Comparison of ENCODE assay signal across 29 cellular contexts in the genomic region with DNA sequence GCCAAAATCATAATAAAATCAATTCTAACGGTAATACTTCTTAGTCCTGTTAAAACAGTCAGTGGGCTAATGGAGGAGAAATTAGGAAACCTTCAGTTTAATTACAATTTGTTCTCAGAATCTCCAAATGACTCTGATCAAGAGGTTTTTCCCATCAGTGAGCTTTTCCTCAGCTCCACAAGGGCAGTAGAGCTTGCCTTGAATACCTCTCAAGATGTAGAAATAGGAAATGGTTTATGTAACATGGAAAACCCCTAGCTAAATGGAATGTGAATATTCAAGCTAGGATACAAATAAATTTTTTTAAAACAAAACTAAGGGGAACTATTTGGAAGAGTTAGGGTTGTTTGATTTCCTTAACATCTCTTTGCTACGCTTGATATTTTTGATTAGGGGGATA.
A peak's percentile ranks its signal among the peaks of the same experiment; 100 is the strongest.
DNase-seq lines count a peak whose midpoint lies in the region; ATAC-seq, FAIRE-seq and TF ChIP-seq lines count a peak whose summit lies in the region.
"Had no signal": no experiment of that assay in that cellular context is flagged by ENCODE, and none has a peak within 500 bp of the region (broad histone marks: within the 10 kb centered on the region; RNA-seq: fewer than 3 reads in every experiment).

No MANE protein-coding gene starts in this region.

- H4K20me1 ChIP-seq in HepG2 (ENCODE audit: insufficient read depth, low read length), result no peaks in the 10 kb centered on the region

- H3K4me1 ChIP-seq in HepG2 (ENCODE audit: insufficient read depth, low read length) (peaks cover 66% of the 10 kb centered on the region), right lobe of liver (peaks cover 0 to 35% (median 2%) of the 10 kb centered on the region in 4 donors), left lung (peaks cover 0 to 5% of the 10 kb centered on the region in 2 donors), body of pancreas (no peaks in the 10 kb centered on the region)

- POLR2A ChIA-PET in HepG2 (lab: Yijun Ruan, JAX), result interaction anchor here (1.1 to 1.5 kb wide), 3 partner anchors 88 to 115 kb away, joined by 3 to 8 read pairs (median 3); a partner anchor contains a TSS

- H3K4me3 ChIP-seq in HepG2 (replicated peaks in 1 of 3; ENCODE audit: insufficient read depth in 1 of 3, low read depth in 2 of 3, low read length in 3 of 3) (no peak overlapping the region), right lobe of liver (no peak overlapping the region), epithelial cell of proximal tubule (ENCODE audit: low read depth, low read length) (no peak overlapping the region), left lung (no peak overlapping the region), body of pancreas (no peak overlapping the region)
- H3K4me3 ChIP-seq: esophagus squamous epithelium had no signal

- peak overlapping the region; percentile 46 for H3K27ac ChIP-seq in HepG2 (ENCODE audit: extremely low read length, insufficient read depth, low read length)
- H3K27ac ChIP-seq in right lobe of liver, result peak overlapping the region in 1 of 3 donors; percentile 97
- no peak overlapping the region for H3K27ac ChIP-seq in left lung
- H3K27ac ChIP-seq in body of pancreas, result no peak overlapping the region
- H3K27ac ChIP-seq: esophagus squamous epithelium, KMS-11 had no signal

- no peak for TF ChIP-seq RAD21 in HepG2 (CRISPR knock-in tag; IDR thresholded peaks at IDR 0.05)

- no peak overlapping the region for H3K4me2 ChIP-seq in HepG2 (ENCODE audit: low read depth, low read length)
- H3K4me2 ChIP-seq: KMS-11 had no signal

- intact Hi-C loops in HepG2 (cut with micrococcal nuclease; ENCODE audit: unreplicated experiment), result loop anchor here (2.0 to 5.0 kb wide), 5 partner anchors 33 to 95 kb away; no protein-coding TSS in a partner anchor
- intact Hi-C loops in right lobe of liver (cut with DNase I), result no loop called here
- intact Hi-C loops in left lung (cut with DNase I), result no loop called here
- intact Hi-C loops in body of pancreas (cut with DNase I), result no loop called here

- H3K9ac ChIP-seq in HepG2 (ENCODE audit: insufficient read depth, low read depth, low read length), result no peak overlapping the region
- H3K9ac ChIP-seq: KMS-11 had no signal

- no peaks in the 10 kb centered on the region for H3K36me3 ChIP-seq in HepG2 (replicated peaks in 1 of 2; ENCODE audit: control insufficient read depth in 1 of 2, insufficient read depth in 2 of 2, low read length in 2 of 2)
- no peaks in the 10 kb centered on the region for H3K36me3 ChIP-seq in right lobe of liver
- H3K36me3 ChIP-seq in left lung, result peaks cover 0 to 4% of the 10 kb centered on the region in 2 donors
- no peaks in the 10 kb centered on the region for H3K36me3 ChIP-seq in body of pancreas (replicated peaks in 1 of 2; ENCODE audit: insufficient read depth in 1 of 2, low read depth in 2 of 2)

- H3K9me3 ChIP-seq in HepG2 (ENCODE audit: low read length) (no peaks in the 10 kb centered on the region), right lobe of liver (no peaks in the 10 kb centered on the region), left lung (no peaks in the 10 kb centered on the region), body of pancreas (no peaks in the 10 kb centered on the region)
- H3K9me3 ChIP-seq: esophagus squamous epithelium had no signal

- in situ Hi-C loops in HepG2 (cut with HindIII; ENCODE audit: extremely low pct_ligation_motif_present, low pct_unique_long_range_greater_than_20kb), result no loop called here

- TF ChIP-seq CTCF in HepG2 (CRISPR knock-in tag; IDR thresholded peaks at IDR 0.05), result no peak
- TF ChIP-seq CTCF in right lobe of liver (IDR thresholded peaks at IDR 0.05), result no peak
- no peak for TF ChIP-seq CTCF in epithelial cell of proximal tubule (conservative IDR thresholded peaks at IDR 0.05; ENCODE audit: low read depth, low read length)
- no peak for TF ChIP-seq CTCF in left lung (IDR thresholded peaks at IDR 0.05)
- TF ChIP-seq CTCF in body of pancreas (IDR thresholded peaks at IDR 0.05), result no peak

- CTCF ChIA-PET in HepG2 (lab: Yijun Ruan, JAX; ENCODE audit: low intra/inter-chr PET ratio, low total read pairs), result no interaction called here

- 89% methylated on average over 2 of the region's 2 CpGs for WGBS in HepG2 (ENCODE audit: low lambda C conversion rate)
- 76% methylated on average over 2 of the region's 2 CpGs for WGBS in right lobe of liver (ENCODE audit: insufficient coverage, low coverage, low lambda C conversion rate, missing lambda C conversion rate)
- WGBS in body of pancreas, 2 donors, result 86 to 92% methylated on average over 2 of the region's 2 CpGs

- ATAC-seq in HepG2, result no peak
- no peak for ATAC-seq in right lobe of liver
- ATAC-seq in left lung, result peak; percentile 28
- no peak for ATAC-seq in body of pancreas
- ATAC-seq in HG03025 (IDR thresholded peaks at IDR 0.05; ENCODE audit: low FRiP score, unreplicated experiment), result no peak
- ATAC-seq: CD8-positive, alpha-beta T cell; natural killer cell treated with Interleukin-12 subunit alpha and Interleukin-12 subunit beta and Interleukin-15 and Interleukin-18, amount 100 ng/mL, for 72 hours had no signal

- TF ChIP-seq POLR2A in HepG2 (IDR thresholded peaks at IDR 0.05; ENCODE audit: insufficient read depth in 1 of 2, low read depth in 2 of 2, low read length in 2 of 2) (no peak), right lobe of liver (IDR thresholded peaks at IDR 0.05) (no peak), body of pancreas (IDR thresholded peaks at IDR 0.05) (no peak)

- FAIRE-seq in HepG2 (lab: Jason Lieb, UNC), result no peak
- FAIRE-seq: A204.1, GM19239 had no signal

- H3K27me3 ChIP-seq in HepG2 (ENCODE audit: control insufficient read depth in 1 of 2, insufficient read depth in 2 of 2, low read length in 2 of 2) (no peaks in the 10 kb centered on the region), right lobe of liver (no peaks in the 10 kb centered on the region), left lung (no peaks in the 10 kb centered on the region), body of pancreas (no peaks in the 10 kb centered on the region)
- H3K27me3 ChIP-seq: esophagus squamous epithelium had no signal

- BruUV-seq in HepG2 (replicated peaks; lab: Mats Ljungman, UMichigan), result no TSS peak

- no peak for TF ChIP-seq EP300 in HepG2 (IDR thresholded peaks at IDR 0.05; ENCODE audit: low read depth in 2 of 2, low read length in 2 of 2)
- no peak for TF ChIP-seq EP300 in HepG2 (CRISPR knock-in tag; IDR thresholded peaks at IDR 0.05; ENCODE audit: borderline replicate concordance)

- no peak overlapping the region for H2AFZ ChIP-seq in HepG2 (ENCODE audit: low read length)

- no peaks in the 10 kb centered on the region for H3K79me2 ChIP-seq in HepG2 (ENCODE audit: insufficient read depth, low read length)

- DNase-seq in HepG2 (ENCODE audit: low spot score), result no peak
- DNase-seq in right lobe of liver, result no peak
- DNase-seq in epithelial cell of proximal tubule (ENCODE audit: low read depth), result peak; percentile 74
- no peak for DNase-seq in left lung
- no peak for DNase-seq in SKM-1 (lab: John Stamatoyannopoulos, UW; ENCODE audit: unreplicated experiment)
- DNase-seq in body of pancreas, result no peak
- DNase-seq in activated CD4-positive, alpha-beta T cell treated with anti-CD3 and anti-CD28 coated beads for 48 hours, result no peak
- DNase-seq: activated B cell treated with CpG ODN at 0.5 μM for 24 hours; activated CD4-positive, alpha-beta T cell treated with anti-CD3 and anti-CD28 coated beads, Interleukin-2, amount 50 U/mL, for 1 hour; activated effector memory CD4-positive, alpha-beta T cell treated with anti-CD3 and anti-CD28 coated beads, Interleukin-2, amount 50 U/mL, for 16 hours; activated T-cell treated with anti-CD3 and anti-CD28 coated beads, Interleukin-2, amount 50 U/mL, for 24 hours; aorta; caudate nucleus; CD8-positive, alpha-beta T cell; endodermal cell; esophagus squamous epithelium; GOT3; kidney; MM.1S; NCI-H2029 treated with DMSO at 0.1 percent for 48 hours; NCI-H524 treated with DMSO at 0.1 percent for 48 hours; OCI-M1; small intestine; stimulated activated naive CD4-positive, alpha-beta T cell had no signal

TF ChIP-seq in HepG2, 621 proteins besides CTCF, POLR2A, EP300 and RAD21:
- TF ChIP-seq ZNF816 (CRISPR knock-in tag; IDR thresholded peaks at IDR 0.05; ENCODE audit: borderline replicate concordance), result 0 out of 2 replicates have a peak, but pooled peaks have one; percentile 38
- TF ChIP-seq, protein P1, sequence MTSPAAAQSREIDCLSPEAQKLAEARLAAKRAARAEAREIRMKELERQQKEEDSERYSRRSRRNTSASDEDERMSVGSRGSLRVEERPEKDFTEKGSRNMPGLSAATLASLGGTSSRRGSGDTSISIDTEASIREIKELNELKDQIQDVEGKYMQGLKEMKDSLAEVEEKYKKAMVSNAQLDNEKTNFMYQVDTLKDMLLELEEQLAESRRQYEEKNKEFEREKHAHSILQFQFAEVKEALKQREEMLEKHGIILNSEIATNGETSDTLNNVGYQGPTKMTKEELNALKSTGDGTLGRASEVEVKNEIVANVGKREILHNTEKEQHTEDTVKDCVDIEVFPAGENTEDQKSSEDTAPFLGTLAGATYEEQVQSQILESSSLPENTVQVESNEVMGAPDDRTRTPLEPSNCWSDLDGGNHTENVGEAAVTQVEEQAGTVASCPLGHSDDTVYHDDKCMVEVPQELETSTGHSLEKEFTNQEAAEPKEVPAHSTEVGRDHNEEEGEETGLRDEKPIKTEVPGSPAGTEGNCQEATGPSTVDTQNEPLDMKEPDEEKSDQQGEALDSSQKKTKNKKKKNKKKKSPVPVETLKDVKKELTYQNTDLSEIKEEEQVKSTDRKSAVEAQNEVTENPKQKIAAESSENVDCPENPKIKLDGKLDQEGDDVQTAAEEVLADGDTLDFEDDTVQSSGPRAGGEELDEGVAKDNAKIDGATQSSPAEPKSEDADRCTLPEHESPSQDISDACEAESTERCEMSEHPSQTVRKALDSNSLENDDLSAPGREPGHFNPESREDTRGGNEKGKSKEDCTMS (CRISPR knock-in tag; conservative IDR thresholded peaks at IDR 0.05), result no peak
